11 cellular contexts compared by ENCODE assay signal in the genomic region with DNA sequence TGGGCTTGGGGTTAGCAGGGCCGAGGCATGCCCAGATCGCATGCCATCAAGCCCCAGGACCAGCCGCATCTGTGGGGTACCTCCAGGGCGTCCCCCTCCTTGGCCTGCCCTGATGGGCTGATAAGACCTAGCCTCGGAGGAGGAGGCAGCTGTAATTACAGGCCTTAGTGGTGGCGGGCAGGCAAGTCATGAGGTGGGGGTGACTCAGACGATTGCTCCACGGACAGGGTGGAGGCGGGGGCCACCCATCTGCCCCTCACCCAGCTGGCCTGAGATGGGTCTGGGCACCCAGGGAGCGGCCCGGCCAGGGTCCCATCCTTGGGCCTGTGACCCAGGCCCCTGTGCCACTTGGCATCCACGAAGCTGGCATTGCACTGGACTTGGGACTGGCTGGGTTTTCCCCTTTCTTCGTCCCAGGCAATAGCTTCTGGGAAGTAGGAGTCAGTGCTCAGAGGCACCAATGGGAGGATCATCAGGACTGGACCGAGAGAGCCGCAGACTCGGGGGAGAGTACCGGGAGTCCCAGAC. TPM values are rescaled to one million over a fixed set of nuclear protein-coding genes. Genes with fewer than 3 reads are reported as not detected.
DNase-seq lines count a peak whose midpoint lies in the region; ATAC-seq, FAIRE-seq and TF ChIP-seq lines count a peak whose summit lies in the region.
"Had no signal": no experiment of that assay in that cellular context is flagged by ENCODE, and none has a peak within 500 bp of the region (broad histone marks: within the 10 kb centered on the region; RNA-seq: fewer than 3 reads in every experiment).

No MANE protein-coding gene starts in this region.

- H3K27me3 ChIP-seq in astrocyte (ENCODE audit: insufficient read depth, low read length): no peaks in the 10 kb centered on the region

- POLR2A ChIA-PET in HEK293 (lab: Yijun Ruan, JAX): no interaction called here

- H3K4me3 ChIP-seq in HEK293 (ENCODE audit: low read depth, low read length): no peak overlapping the region
- no peak overlapping the region for H3K4me3 ChIP-seq in astrocyte (ENCODE audit: insufficient read depth, low read depth, low read length)

- H3K36me3 ChIP-seq in HEK293 (ENCODE audit: control insufficient read depth in 2 of 2, insufficient read depth in 1 of 2, low read length in 2 of 2): no peaks in the 10 kb centered on the region
- no peaks in the 10 kb centered on the region for H3K36me3 ChIP-seq in astrocyte (ENCODE audit: insufficient read depth, low read length)

- H3K9ac ChIP-seq in astrocyte (ENCODE audit: low read length): no peak overlapping the region

- DNase-seq in astrocyte (ENCODE audit: low read depth) (peak; percentile 72), left colon (no peak), stromal cell of bone marrow (ENCODE audit: low read depth) (peak; percentile 32), T-helper 2 cell (no peak)
- no peak for DNase-seq in activated T-cell treated with anti-CD3 and anti-CD28 coated beads, Interleukin-2, amount 50 U/mL, for 1 hour
- DNase-seq: activated CD8-positive, alpha-beta memory T cell treated with anti-CD3 and anti-CD28 coated beads for 24 hours; NCI-H1092 treated with DMSO at 0.1 percent for 48 hours had no signal

- no peaks in the 10 kb centered on the region for H3K36me3 Mint-ChIP-seq in astrocyte (ENCODE audit: low read depth, unreplicated experiment)

- H3K9me3 Mint-ChIP-seq in astrocyte (ENCODE audit: unreplicated experiment): no peaks in the 10 kb centered on the region

- peak; percentile 22 for ATAC-seq in left colon
- ATAC-seq in GM18520 (IDR thresholded peaks at IDR 0.05; ENCODE audit: unreplicated experiment): no peak

- no peak overlapping the region for H3K27ac Mint-ChIP-seq in astrocyte (ENCODE audit: unreplicated experiment)

- peaks cover 9% of the 10 kb centered on the region for H3K4me1 Mint-ChIP-seq in astrocyte (ENCODE audit: low read depth, unreplicated experiment)

- TF ChIP-seq CTCF in HEK293 (tag by site-specific recombination; IDR thresholded peaks at IDR 0.05) (no peak), astrocyte (IDR thresholded peaks at IDR 0.05; ENCODE audit: insufficient read depth, low read depth, low read length) (no peak)

- H3K9me3 ChIP-seq in HEK293 (ENCODE audit: control insufficient read depth, insufficient read depth, low read depth, low read length) (no peaks in the 10 kb centered on the region), astrocyte (ENCODE audit: insufficient read depth, low read depth, low read length) (no peaks in the 10 kb centered on the region)

- CTCF ChIA-PET in HEK293 (lab: Yijun Ruan, JAX): interaction anchor here (0.6 kb wide), 1 partner anchor 77 kb away, joined by 3 read pairs; no protein-coding TSS in a partner anchor

- peaks cover 27% of the 10 kb centered on the region for H3K27me3 Mint-ChIP-seq in astrocyte (ENCODE audit: low read depth, unreplicated experiment)

- no peak overlapping the region for H3K27ac ChIP-seq in HEK293 (ENCODE audit: extremely low read depth, low read depth, low read length)
- no peak overlapping the region for H3K27ac ChIP-seq in astrocyte (ENCODE audit: low read depth, low read length)
- H3K27ac ChIP-seq: HL-60 had no signal

- intact Hi-C loops in left colon (cut with DNase I, micrococcal nuclease): no loop called here

- H4K20me1 ChIP-seq in astrocyte (ENCODE audit: insufficient read depth, low read length): no peaks in the 10 kb centered on the region

- peak overlapping the region; percentile 12 for H2AFZ ChIP-seq in astrocyte (ENCODE audit: low read depth, low read length)

- no peaks in the 10 kb centered on the region for H3K79me2 ChIP-seq in astrocyte (ENCODE audit: insufficient read depth, low read length)

- no peaks in the 10 kb centered on the region for H3K4me1 ChIP-seq in HEK293 (ENCODE audit: control insufficient read depth, insufficient read depth, low read length)
- peaks cover 24% of the 10 kb centered on the region for H3K4me1 ChIP-seq in astrocyte (ENCODE audit: insufficient read depth, low read length)

- H3K4me3 Mint-ChIP-seq in astrocyte (ENCODE audit: unreplicated experiment): no peak overlapping the region

- no peak for FAIRE-seq in astrocyte (lab: Jason Lieb, UNC)
- FAIRE-seq: GM12891 had no signal

- H3K4me2 ChIP-seq in astrocyte (ENCODE audit: low read length): no peak overlapping the region

TF ChIP-seq in HEK293, 187 proteins besides CTCF, POLR2A, EP300 and RAD21:
- no peak for TF ChIP-seq ZNF416 (tag by site-specific recombination; IDR thresholded peaks at IDR 0.05)
- peak; percentile 89 for TF ChIP-seq SP7 (tag by site-specific recombination; IDR thresholded peaks at IDR 0.05)
- peak; percentile 49 for TF ChIP-seq EGR2 (tag by site-specific recombination; IDR thresholded peaks at IDR 0.05; ENCODE audit: low read depth)
- TF ChIP-seq, protein P1, sequence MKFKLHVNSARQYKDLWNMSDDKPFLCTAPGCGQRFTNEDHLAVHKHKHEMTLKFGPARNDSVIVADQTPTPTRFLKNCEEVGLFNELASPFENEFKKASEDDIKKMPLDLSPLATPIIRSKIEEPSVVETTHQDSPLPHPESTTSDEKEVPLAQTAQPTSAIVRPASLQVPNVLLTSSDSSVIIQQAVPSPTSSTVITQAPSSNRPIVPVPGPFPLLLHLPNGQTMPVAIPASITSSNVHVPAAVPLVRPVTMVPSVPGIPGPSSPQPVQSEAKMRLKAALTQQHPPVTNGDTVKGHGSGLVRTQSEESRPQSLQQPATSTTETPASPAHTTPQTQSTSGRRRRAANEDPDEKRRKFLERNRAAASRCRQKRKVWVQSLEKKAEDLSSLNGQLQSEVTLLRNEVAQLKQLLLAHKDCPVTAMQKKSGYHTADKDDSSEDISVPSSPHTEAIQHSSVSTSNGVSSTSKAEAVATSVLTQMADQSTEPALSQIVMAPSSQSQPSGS (tag by site-specific recombination; IDR thresholded peaks at IDR 0.05; ENCODE audit: low read depth): no peak
- no peak for TF ChIP-seq ZNF585B (tag by site-specific recombination; IDR thresholded peaks at IDR 0.05)
- TF ChIP-seq ZFHX2 (tag by site-specific recombination; conservative IDR thresholded peaks at IDR 0.05): peak; percentile 51

RNA-seq across cellular contexts. Expression of a gene that starts 57.5 kb away (rescaled TPM):
- total RNA-seq in astrocyte: 33.8 and 34.6 TPM in 2 replicates
- 10 to 100 TPM; 30.2 to 42.7 TPM for total RNA-seq in left colon

Comparison
In these comparisons a context has a peak if more than half of its experiments do, and no peak if none do; other contexts are left out.
1. DNase-seq: peak in astrocyte (single experiment) and stromal cell of bone marrow (single experiment); none in left colon (0 of 2), activated T-cell treated with anti-CD3 and anti-CD28 coated beads, Interleukin-2, amount 50 U/mL, for 1 hour (single experiment) and T-helper 2 cell (0 of 5).